Comparison of ENCODE assay signal across 1 cellular context in the genomic region with DNA sequence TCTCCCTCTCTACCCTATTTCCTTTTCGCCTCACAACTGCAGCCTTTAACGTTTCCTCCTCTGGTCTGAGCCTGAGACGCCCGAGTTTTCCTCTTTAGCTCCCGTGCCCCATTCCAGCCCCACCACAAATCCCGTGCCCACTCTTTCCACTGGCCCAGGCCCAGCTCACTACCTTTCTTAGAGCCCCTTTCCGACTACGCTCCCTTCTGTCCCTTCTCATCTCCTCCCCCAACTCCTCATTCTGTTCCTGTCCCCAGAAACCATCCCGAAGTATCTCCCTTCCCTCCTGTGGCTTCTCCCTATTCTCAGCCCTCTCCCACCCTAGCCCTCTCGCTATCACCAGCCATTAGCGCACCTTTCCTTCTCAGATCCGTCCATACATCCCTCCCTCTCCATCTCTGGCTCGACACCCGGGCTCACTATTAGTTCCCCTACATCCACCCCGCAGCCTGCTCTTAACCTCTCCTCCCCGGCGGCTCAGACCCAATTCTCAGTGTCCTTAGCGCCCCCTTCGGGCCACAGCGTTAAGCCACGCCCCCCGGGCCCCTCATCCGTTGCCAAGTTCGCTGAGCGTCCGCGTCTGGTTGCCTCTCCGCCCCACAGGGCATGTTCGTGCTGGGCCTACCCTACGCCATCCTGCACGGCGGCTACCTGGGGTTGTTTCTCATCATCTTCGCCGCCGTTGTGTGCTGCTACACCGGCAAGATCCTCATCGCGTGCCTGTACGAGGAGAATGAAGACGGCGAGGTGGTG.
TF ChIP-seq lines count a peak whose summit lies in the region.

No MANE protein-coding gene starts in this region.

TF ChIP-seq in K562, 482 proteins besides CTCF, POLR2A, EP300 and RAD21 (continued from another document):
- TF ChIP-seq, protein P1, sequence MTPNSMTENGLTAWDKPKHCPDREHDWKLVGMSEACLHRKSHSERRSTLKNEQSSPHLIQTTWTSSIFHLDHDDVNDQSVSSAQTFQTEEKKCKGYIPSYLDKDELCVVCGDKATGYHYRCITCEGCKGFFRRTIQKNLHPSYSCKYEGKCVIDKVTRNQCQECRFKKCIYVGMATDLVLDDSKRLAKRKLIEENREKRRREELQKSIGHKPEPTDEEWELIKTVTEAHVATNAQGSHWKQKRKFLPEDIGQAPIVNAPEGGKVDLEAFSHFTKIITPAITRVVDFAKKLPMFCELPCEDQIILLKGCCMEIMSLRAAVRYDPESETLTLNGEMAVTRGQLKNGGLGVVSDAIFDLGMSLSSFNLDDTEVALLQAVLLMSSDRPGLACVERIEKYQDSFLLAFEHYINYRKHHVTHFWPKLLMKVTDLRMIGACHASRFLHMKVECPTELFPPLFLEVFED (CRISPR knock-in tag; conservative IDR thresholded peaks at IDR 0.05) = 0 out of 2 replicates have a peak, but pooled peaks have one; percentile 3
- TF ChIP-seq CC2D1A (IDR thresholded peaks at IDR 0.05) (0 out of 2 replicates have a peak, but pooled peaks have one; percentile 14), SMAD4 (CRISPR knock-in tag; conservative IDR thresholded peaks at IDR 0.05) (no peak), STAG1 (CRISPR knock-in tag; IDR thresholded peaks at IDR 0.05; ENCODE audit: borderline replicate concordance) (0 out of 2 replicates have a peak, but pooled peaks have one; percentile 13), NFIC (IDR thresholded peaks at IDR 0.05) (peak; percentile 39), KLF13 (tag; IDR thresholded peaks at IDR 0.05; ENCODE audit: borderline replicate concordance, low read depth) (peak; percentile 53; the same call in 1 of the 2 replicates), SMC3 (conservative IDR thresholded peaks at IDR 0.05; ENCODE audit: insufficient read depth, low read depth, low read length) (peak; percentile 72), MAZ (CRISPR knock-in tag; conservative IDR thresholded peaks at IDR 0.05 in 1 of 2, IDR thresholded peaks at IDR 0.05 in 1 of 2) (peak in 1 of 2 experiments; percentile 37; a peak in 1 of 4 replicates)
- TF ChIP-seq, protein P2, sequence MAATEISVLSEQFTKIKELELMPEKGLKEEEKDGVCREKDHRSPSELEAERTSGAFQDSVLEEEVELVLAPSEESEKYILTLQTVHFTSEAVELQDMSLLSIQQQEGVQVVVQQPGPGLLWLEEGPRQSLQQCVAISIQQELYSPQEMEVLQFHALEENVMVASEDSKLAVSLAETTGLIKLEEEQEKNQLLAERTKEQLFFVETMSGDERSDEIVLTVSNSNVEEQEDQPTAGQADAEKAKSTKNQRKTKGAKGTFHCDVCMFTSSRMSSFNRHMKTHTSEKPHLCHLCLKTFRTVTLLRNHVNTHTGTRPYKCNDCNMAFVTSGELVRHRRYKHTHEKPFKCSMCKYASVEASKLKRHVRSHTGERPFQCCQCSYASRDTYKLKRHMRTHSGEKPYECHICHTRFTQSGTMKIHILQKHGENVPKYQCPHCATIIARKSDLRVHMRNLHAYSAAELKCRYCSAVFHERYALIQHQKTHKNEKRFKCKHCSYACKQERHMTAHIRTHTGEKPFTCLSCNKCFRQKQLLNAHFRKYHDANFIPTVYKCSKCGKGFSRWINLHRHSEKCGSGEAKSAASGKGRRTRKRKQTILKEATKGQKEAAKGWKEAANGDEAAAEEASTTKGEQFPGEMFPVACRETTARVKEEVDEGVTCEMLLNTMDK (IDR thresholded peaks at IDR 0.05; ENCODE audit: borderline replicate concordance, insufficient read depth, low read depth, low read length, poor library complexity, severe bottlenecking) = peak; percentile 48
- TF ChIP-seq, protein P3, sequence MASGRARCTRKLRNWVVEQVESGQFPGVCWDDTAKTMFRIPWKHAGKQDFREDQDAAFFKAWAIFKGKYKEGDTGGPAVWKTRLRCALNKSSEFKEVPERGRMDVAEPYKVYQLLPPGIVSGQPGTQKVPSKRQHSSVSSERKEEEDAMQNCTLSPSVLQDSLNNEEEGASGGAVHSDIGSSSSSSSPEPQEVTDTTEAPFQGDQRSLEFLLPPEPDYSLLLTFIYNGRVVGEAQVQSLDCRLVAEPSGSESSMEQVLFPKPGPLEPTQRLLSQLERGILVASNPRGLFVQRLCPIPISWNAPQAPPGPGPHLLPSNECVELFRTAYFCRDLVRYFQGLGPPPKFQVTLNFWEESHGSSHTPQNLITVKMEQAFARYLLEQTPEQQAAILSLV (tag; IDR thresholded peaks at IDR 0.05) = no peak
- TF ChIP-seq, protein P4, sequence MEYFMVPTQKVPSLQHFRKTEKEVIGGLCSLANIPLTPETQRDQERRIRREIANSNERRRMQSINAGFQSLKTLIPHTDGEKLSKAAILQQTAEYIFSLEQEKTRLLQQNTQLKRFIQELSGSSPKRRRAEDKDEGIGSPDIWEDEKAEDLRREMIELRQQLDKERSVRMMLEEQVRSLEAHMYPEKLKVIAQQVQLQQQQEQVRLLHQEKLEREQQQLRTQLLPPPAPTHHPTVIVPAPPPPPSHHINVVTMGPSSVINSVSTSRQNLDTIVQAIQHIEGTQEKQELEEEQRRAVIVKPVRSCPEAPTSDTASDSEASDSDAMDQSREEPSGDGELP (CRISPR knock-in tag; IDR thresholded peaks at IDR 0.05; ENCODE audit: borderline replicate concordance) = 0 out of 2 replicates have a peak, but pooled peaks have one; percentile 37
